In genomic region chr21:25396135-25396711, GRCh38 we compare ENCODE assay signal across 7 cellular contexts.
A peak's percentile ranks its signal among the peaks of the same experiment; 100 is the strongest.
DNase-seq lines count a peak whose midpoint lies in the region; ATAC-seq and TF ChIP-seq lines count a peak whose summit lies in the region.

No MANE protein-coding gene starts in this region.

- ATAC-seq in GM19452 (IDR thresholded peaks at IDR 0.05; ENCODE audit: unreplicated experiment) (peak; percentile 92), HG03097 (IDR thresholded peaks at IDR 0.05; ENCODE audit: low FRiP score, unreplicated experiment) (peak; percentile 74)

- H3K27ac ChIP-seq in Peyer's patch: no peak overlapping the region

- no peak for TF ChIP-seq CTCF in Peyer's patch (IDR thresholded peaks at IDR 0.05)

- H3K36me3 ChIP-seq in Peyer's patch: no peaks in the 10 kb centered on the region

- no peaks in the 10 kb centered on the region for H3K27me3 ChIP-seq in Peyer's patch

- H3K4me3 ChIP-seq in Peyer's patch: no peak overlapping the region

- DNase-seq in activated T-cell treated with anti-CD3 and anti-CD28 coated beads for 4 hours: peak; percentile 6
- DNase-seq in stimulated activated CD8-positive, alpha-beta memory T cell treated with anti-CD3 and anti-CD28 coated beads, Interleukin-7, amount 100 ng/mL, for 48 hours (ENCODE audit: extremely low read depth in 1 of 2, low read depth in 1 of 2): peak; percentile 53 to 81
- no peak for DNase-seq in Peyer's patch
- no peak for DNase-seq in NCI-H2081 treated with DMSO at 0.1 percent for 48 hours (lab: John Stamatoyannopoulos, UW)
- no peak for DNase-seq in inferior parietal cortex (ENCODE audit: extremely low spot score)

- H3K4me1 ChIP-seq in Peyer's patch: no peaks in the 10 kb centered on the region

- no peak for TF ChIP-seq POLR2A in Peyer's patch (IDR thresholded peaks at IDR 0.05)

- no peaks in the 10 kb centered on the region for H3K9me3 ChIP-seq in Peyer's patch

Comparison
In these comparisons a context has a peak if more than half of its experiments do, and no peak if none do; other contexts are left out.
1. DNase-seq: peak in activated T-cell treated with anti-CD3 and anti-CD28 coated beads for 4 hours (single experiment) and stimulated activated CD8-positive, alpha-beta memory T cell treated with anti-CD3 and anti-CD28 coated beads, Interleukin-7, amount 100 ng/mL, for 48 hours (2 of 2); none in Peyer's patch (0 of 3), NCI-H2081 treated with DMSO at 0.1 percent for 48 hours (single experiment) and inferior parietal cortex (single experiment).